In genomic region chr16:17448640-17449638, GRCh38 we compare ENCODE assay signal across 9 cellular contexts. TPM values are rescaled to one million over a fixed set of nuclear protein-coding genes. Genes with fewer than 3 reads are reported as not detected.
DNase-seq lines count a peak whose midpoint lies in the region; ATAC-seq and TF ChIP-seq lines count a peak whose summit lies in the region.
"Had no signal": no experiment of that assay in that cellular context is flagged by ENCODE, and none has a peak within 500 bp of the region (broad histone marks: within the 10 kb centered on the region; RNA-seq: fewer than 3 reads in every experiment).

No MANE protein-coding gene starts in this region.

- no TSS peak for BruUV-seq in MCF 10A (replicated peaks; lab: Mats Ljungman, UMichigan)

- H3K36me3 ChIP-seq in lung (ENCODE audit: control insufficient read depth in 2 of 2, insufficient read depth in 2 of 2, low read length in 2 of 2), result no peaks in the 10 kb centered on the region

- H3K4me3 ChIP-seq in lung, result no peak overlapping the region

- no peaks in the 10 kb centered on the region for H3K9me3 Mint-ChIP-seq in CD4-positive, alpha-beta T cell
- no peaks in the 10 kb centered on the region for H3K9me3 Mint-ChIP-seq in activated T-helper 17 cell treated with anti-CD3 and anti-CD28 coated beads, Interleukin-2, amount 50 U/mL, for 72 hours
- H3K9me3 Mint-ChIP-seq in MCF 10A (ENCODE audit: unreplicated experiment), result peaks cover 18% of the 10 kb centered on the region

- peaks cover 62% of the 10 kb centered on the region for H3K4me1 Mint-ChIP-seq in CD4-positive, alpha-beta T cell (ENCODE audit: low read depth)
- H3K4me1 Mint-ChIP-seq in activated T-helper 17 cell treated with anti-CD3 and anti-CD28 coated beads, Interleukin-2, amount 50 U/mL, for 72 hours, result peaks cover 30% of the 10 kb centered on the region
- H3K4me1 Mint-ChIP-seq in MCF 10A (ENCODE audit: insufficient read depth, unreplicated experiment), result no peaks in the 10 kb centered on the region

- no peak overlapping the region for H3K27ac ChIP-seq in CD4-positive, alpha-beta T cell (ENCODE audit: low read depth, low read length)
- H3K27ac ChIP-seq in lung (ENCODE audit: low read depth in 1 of 2, low read length in 1 of 2), result peak overlapping the region in 1 of 2 donors; percentile 44
- H3K27ac ChIP-seq: parathyroid adenoma had no signal

- POLR2A ChIA-PET in CD4-positive, alpha-beta T cell (lab: Charles Lee), result interaction anchor here (0.6 to 1.8 kb wide), 5 partner anchors 32 to 89 kb away, joined by 3 to 10 read pairs (median 5); no protein-coding TSS in a partner anchor
- POLR2A ChIA-PET in MCF 10A (lab: Yijun Ruan, JAX), result no interaction called here

- peaks cover 3 to 7% of the 10 kb centered on the region in 2 donors for H3K4me1 ChIP-seq in lung (ENCODE audit: control insufficient read depth in 2 of 2, insufficient read depth in 2 of 2, low read length in 2 of 2)
- H3K4me1 ChIP-seq: parathyroid adenoma had no signal

- peak in 7 of 10 experiments; percentile 2 to 54 (median 24) for DNase-seq in CD4-positive, alpha-beta T cell
- DNase-seq in NCI-H460 (ENCODE audit: extremely low read depth, low read depth) (peak; percentile 45), lung (ENCODE audit: low spot score) (peak; percentile 36), MCF 10A (ENCODE audit: unreplicated experiment) (no peak)

- H3K27me3 ChIP-seq in CD4-positive, alpha-beta T cell (ENCODE audit: control insufficient read depth, insufficient read depth, low read length), result no peaks in the 10 kb centered on the region
- no peaks in the 10 kb centered on the region for H3K27me3 ChIP-seq in lung (ENCODE audit: control insufficient read depth, insufficient read depth)

- peak overlapping the region; percentile 92 for H3K27ac Mint-ChIP-seq in CD4-positive, alpha-beta T cell
- peak overlapping the region; percentile 65 for H3K27ac Mint-ChIP-seq in activated T-helper 17 cell treated with anti-CD3 and anti-CD28 coated beads, Interleukin-2, amount 50 U/mL, for 72 hours
- no peak overlapping the region for H3K27ac Mint-ChIP-seq in MCF 10A (ENCODE audit: low read depth, unreplicated experiment)

- intact Hi-C loops in CD4-positive, alpha-beta T cell (cut with DNase I, micrococcal nuclease), result loop anchor here in 1 of 2 experiments (2.0 kb wide), 1 partner anchor 32 kb away; no protein-coding TSS in a partner anchor
- intact Hi-C loops in MCF 10A (cut with micrococcal nuclease), result no loop called here

- H3K36me3 Mint-ChIP-seq in CD4-positive, alpha-beta T cell (ENCODE audit: low read depth), result peaks cover 1% of the 10 kb centered on the region
- no peaks in the 10 kb centered on the region for H3K36me3 Mint-ChIP-seq in activated T-helper 17 cell treated with anti-CD3 and anti-CD28 coated beads, Interleukin-2, amount 50 U/mL, for 72 hours (ENCODE audit: low read depth)
- H3K36me3 Mint-ChIP-seq in MCF 10A (ENCODE audit: insufficient read depth, unreplicated experiment), result no peaks in the 10 kb centered on the region

- CTCF ChIA-PET in CD4-positive, alpha-beta T cell (lab: Charles Lee), result interaction anchor here (1.0 kb wide), 1 partner anchor 98 kb away, joined by 4 read pairs; no protein-coding TSS in a partner anchor
- CTCF ChIA-PET in MCF 10A (lab: Yijun Ruan, JAX), result no interaction called here

- no peak for TF ChIP-seq CTCF in CD4-positive, alpha-beta T cell (IDR thresholded peaks at IDR 0.05)
- TF ChIP-seq CTCF in lung (IDR thresholded peaks at IDR 0.05; ENCODE audit: control extremely low read depth, extremely low read depth) (no peak), MCF 10A (IDR thresholded peaks at IDR 0.05; ENCODE audit: unreplicated experiment) (no peak)

- 27 to 46% methylated on average over 15 of the region's 15 CpGs for WGBS in lung, 2 donors

- H3K4me3 Mint-ChIP-seq in CD4-positive, alpha-beta T cell, result peak overlapping the region; percentile 49
- H3K4me3 Mint-ChIP-seq in activated T-helper 17 cell treated with anti-CD3 and anti-CD28 coated beads, Interleukin-2, amount 50 U/mL, for 72 hours, result peak overlapping the region; percentile 55
- H3K4me3 Mint-ChIP-seq in MCF 10A (ENCODE audit: unreplicated experiment), result no peak overlapping the region

- peak; percentile 81 for ATAC-seq in CD4-positive, alpha-beta T cell (ENCODE audit: poor library complexity)
- peak; percentile 83 for ATAC-seq in activated T-helper 17 cell treated with anti-CD3 and anti-CD28 coated beads, Interleukin-2, amount 50 U/mL, for 72 hours (replicated peaks)
- peak; percentile 53 for ATAC-seq in lung (ENCODE audit: insufficient read depth, low FRiP score)
- ATAC-seq in GM19463 (IDR thresholded peaks at IDR 0.05; ENCODE audit: unreplicated experiment), result no peak
- no peak for ATAC-seq in HG03457 (IDR thresholded peaks at IDR 0.05; ENCODE audit: unreplicated experiment)
- ATAC-seq in HG03571 (IDR thresholded peaks at IDR 0.05; ENCODE audit: unreplicated experiment), result no peak

- no peaks in the 10 kb centered on the region for H3K9me3 ChIP-seq in CD4-positive, alpha-beta T cell (ENCODE audit: control insufficient read depth, low read length)
- no peaks in the 10 kb centered on the region for H3K9me3 ChIP-seq in lung (ENCODE audit: control insufficient read depth in 2 of 2, insufficient read depth in 1 of 2, low read length in 1 of 2)

- no peaks in the 10 kb centered on the region for H3K27me3 Mint-ChIP-seq in CD4-positive, alpha-beta T cell
- H3K27me3 Mint-ChIP-seq in activated T-helper 17 cell treated with anti-CD3 and anti-CD28 coated beads, Interleukin-2, amount 50 U/mL, for 72 hours, result no peaks in the 10 kb centered on the region
- no peaks in the 10 kb centered on the region for H3K27me3 Mint-ChIP-seq in MCF 10A (ENCODE audit: insufficient read depth, unreplicated experiment)

RNA-seq across cellular contexts. Expression of gene XYLT1, which starts 21.8 kb away (rescaled TPM):
- 10 to 100 TPM; 26.0 to 27.1 TPM for total RNA-seq in CD4-positive, alpha-beta T cell
- total RNA-seq in NCI-H460 (2014; rRNA removed; shearing (Covaris generic)), result 27.1 and 27.2 TPM in 2 replicates
- 5.6 and 6.7 TPM in 2 replicates for polyA plus RNA-seq in NCI-H460 (2014; cell fraction: nucleus; rRNA removed)
- 10 to 100 TPM; 21.4 to 22.6 TPM for total RNA-seq in activated T-helper 17 cell treated with anti-CD3 and anti-CD28 coated beads, Interleukin-2, amount 50 U/mL, for 72 hours
- total RNA-seq in lung (10 to 100 TPM; 10.1 to 11.5 TPM), MCF 10A (2022) (not detected in 2 replicates)
- 1 to 10 TPM; 1.4 to 3.7 TPM for polyA plus RNA-seq in lung

Comparison
In these comparisons a context has a peak if more than half of its experiments do, and no peak if none do; other contexts are left out.
1. ATAC-seq: peak in CD4-positive, alpha-beta T cell (single experiment), activated T-helper 17 cell treated with anti-CD3 and anti-CD28 coated beads, Interleukin-2, amount 50 U/mL, for 72 hours (single experiment) and lung (single experiment); none in GM19463 (single experiment), HG03457 (single experiment) and HG03571 (single experiment).
2. RNA of gene XYLT1, which starts 21.8 kb away (total RNA-seq): 27.1 to 27.2 TPM in NCI-H460, 26.0 to 27.1 TPM in CD4-positive, alpha-beta T cell, 21.4 to 22.6 TPM in activated T-helper 17 cell treated with anti-CD3 and anti-CD28 coated beads, Interleukin-2, amount 50 U/mL, for 72 hours and 10.1 to 11.5 TPM in lung; not detected in MCF 10A; every median in the first group is over 10 times any median in the second.